Comparison of ENCODE assay signal across 16 cellular contexts in the genomic region with DNA sequence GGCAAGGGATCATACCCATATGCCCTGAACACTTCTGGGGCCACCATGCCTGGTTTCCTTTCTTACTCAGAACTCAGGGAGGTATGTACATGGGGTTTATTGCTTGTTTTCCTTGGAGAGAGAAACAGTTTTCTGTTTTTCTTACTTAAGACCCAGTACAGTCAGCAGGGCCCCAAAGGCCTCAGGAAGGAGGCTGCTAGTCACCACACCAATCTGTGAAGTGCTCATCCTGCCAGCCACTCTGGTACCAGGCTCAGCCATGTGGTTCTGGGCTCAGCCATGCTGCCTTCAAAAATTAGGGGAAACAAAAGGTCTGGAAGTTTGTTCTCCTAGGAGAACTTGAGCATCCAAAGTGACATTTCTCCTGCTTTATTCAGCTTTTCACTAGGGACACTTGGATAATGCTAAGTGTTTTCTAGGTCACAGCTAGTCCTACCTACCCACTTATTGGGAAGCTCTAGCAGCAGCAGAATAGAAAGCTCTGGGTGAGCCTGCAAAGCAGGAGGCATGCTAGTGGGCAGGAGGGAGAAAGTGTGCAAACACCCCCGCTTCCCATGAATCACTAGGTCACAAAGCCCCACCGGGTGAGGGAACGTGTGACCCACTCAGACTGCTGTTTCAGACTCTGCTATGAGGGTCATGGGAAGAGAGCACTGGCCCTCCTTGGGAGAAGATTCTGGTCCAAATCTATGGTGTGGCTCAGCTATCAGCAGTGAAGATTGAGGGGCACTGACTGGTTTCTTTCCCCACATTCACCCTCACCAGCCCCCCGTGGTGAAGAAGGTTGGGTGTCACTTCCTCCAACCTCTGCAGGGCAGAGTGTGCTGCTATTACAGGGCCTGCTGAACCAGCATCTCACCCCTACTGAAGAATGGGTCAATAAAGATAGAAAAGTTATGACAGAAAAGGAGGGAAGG. TPM values are rescaled to one million over a fixed set of nuclear protein-coding genes. Genes with fewer than 3 reads are reported as not detected.
DNase-seq lines count a peak whose midpoint lies in the region; ATAC-seq, FAIRE-seq and TF ChIP-seq lines count a peak whose summit lies in the region.
"Had no signal": no experiment of that assay in that cellular context is flagged by ENCODE, and none has a peak within 500 bp of the region (broad histone marks: within the 10 kb centered on the region; RNA-seq: fewer than 3 reads in every experiment).

No MANE protein-coding gene starts in this region.

- H3K9ac ChIP-seq in adipocyte (ENCODE audit: low read length): peak overlapping the region; percentile 11

- ATAC-seq in activated naive CD4-positive, alpha-beta T cell treated with anti-CD3 and anti-CD28 coated beads, Interleukin-2, amount 50 U/mL, for 72 hours: peak; percentile 22 to 37
- ATAC-seq in GM21515 (IDR thresholded peaks at IDR 0.05; ENCODE audit: unreplicated experiment): no peak
- ATAC-seq: foreskin keratinocyte, Panc1 had no signal

- H3K4me3 ChIP-seq in adipocyte (ENCODE audit: low read length) (no peak overlapping the region), A673 (ENCODE audit: low read depth, low read length, poor library complexity, severe bottlenecking) (no peak overlapping the region)
- H3K4me3 ChIP-seq: uterus had no signal

- H3K36me3 ChIP-seq in adipocyte (ENCODE audit: control insufficient read depth, insufficient read depth, low read length, severe bottlenecking) (peaks cover 24% of the 10 kb centered on the region), A673 (ENCODE audit: insufficient read depth, low read length, poor library complexity, severe bottlenecking) (peaks cover 17% of the 10 kb centered on the region)
- H3K36me3 ChIP-seq: uterus had no signal

- CTCF ChIA-PET in activated naive CD4-positive, alpha-beta T cell treated with anti-CD3 and anti-CD28 coated beads, Interleukin-2, amount 10 ng/mL, durations not matched to agents 7 days and 5 days (lab: Charles Lee): interaction anchor here (0.7 to 2.5 kb wide), 5 partner anchors 9 to 225 kb away, joined by 3 to 9 read pairs (median 6); no protein-coding TSS in a partner anchor
- CTCF ChIA-PET in A673 (lab: Charles Lee): no interaction called here

- no peaks in the 10 kb centered on the region for H3K9me3 ChIP-seq in adipocyte (ENCODE audit: control insufficient read depth, low read length)
- no peaks in the 10 kb centered on the region for H3K9me3 ChIP-seq in A673 (ENCODE audit: low read depth, low read length, poor library complexity, severe bottlenecking)
- H3K9me3 ChIP-seq: uterus had no signal

- no peak overlapping the region for H3K27ac ChIP-seq in A673 (ENCODE audit: low read depth, low read length, poor library complexity, severe bottlenecking)
- H3K27ac ChIP-seq: foreskin keratinocyte, uterus had no signal

- H3K4me1 Mint-ChIP-seq in activated naive CD4-positive, alpha-beta T cell treated with anti-CD3 and anti-CD28 coated beads, Interleukin-2, amount 10 ng/mL, durations not matched to agents 7 days and 5 days: peaks cover 49% of the 10 kb centered on the region

- no TSS peak for BruUV-seq in A673 (replicated peaks; lab: Mats Ljungman, UMichigan)

- no peak overlapping the region for H3K4me3 Mint-ChIP-seq in activated naive CD4-positive, alpha-beta T cell treated with anti-CD3 and anti-CD28 coated beads, Interleukin-2, amount 10 ng/mL, durations not matched to agents 7 days and 5 days
- H3K4me3 Mint-ChIP-seq: nephron had no signal

- no peaks in the 10 kb centered on the region for H3K27me3 Mint-ChIP-seq in activated naive CD4-positive, alpha-beta T cell treated with anti-CD3 and anti-CD28 coated beads, Interleukin-2, amount 10 ng/mL, durations not matched to agents 7 days and 5 days

- peaks cover 12 to 27% of the 10 kb centered on the region in 2 donors for H3K36me3 Mint-ChIP-seq in activated naive CD4-positive, alpha-beta T cell treated with anti-CD3 and anti-CD28 coated beads, Interleukin-2, amount 50 U/mL, for 72 hours
- H3K36me3 Mint-ChIP-seq in activated naive CD4-positive, alpha-beta T cell treated with anti-CD3 and anti-CD28 coated beads, Interleukin-2, amount 10 ng/mL, durations not matched to agents 7 days and 5 days: peaks cover 62% of the 10 kb centered on the region

- DNase-seq in activated naive CD4-positive, alpha-beta T cell treated with anti-CD3 and anti-CD28 coated beads, Interleukin-2, amount 50 U/mL, for 72 hours (ENCODE audit: low spot score in 2 of 2): no peak
- no peak for DNase-seq in activated naive CD4-positive, alpha-beta T cell treated with anti-CD3 and anti-CD28 coated beads, Interleukin-2, amount 10 ng/mL, durations not matched to agents 7 days and 5 days
- DNase-seq in adipocyte (ENCODE audit: low read depth) (peak; percentile 69), hepatic stellate cell (ENCODE audit: low spot score) (peak; percentile 50), urothelium cell line (ENCODE audit: low spot score) (no peak), MV-4-11 (lab: John Stamatoyannopoulos, UW) (no peak), A673 (ENCODE audit: low spot score) (no peak)
- DNase-seq: AML-193; central memory CD4-positive, alpha-beta T cell; foreskin keratinocyte; stimulated activated CD4-positive, alpha-beta T cell treated with anti-CD3 and anti-CD28 coated beads, Interleukin-12 subunit alpha, Interleukin-12 subunit beta, amount 100 ng/mL, for 4 hours; uterus had no signal

- intact Hi-C loops in A673 (cut with micrococcal nuclease; ENCODE audit: unreplicated experiment): no loop called here

- no peak for TF ChIP-seq CTCF in A673 (conservative IDR thresholded peaks at IDR 0.05; ENCODE audit: low read depth, low read length)

- POLR2A ChIA-PET in A673 (lab: Charles Lee; ENCODE audit: low non-redundant PET): no interaction called here

- H3K9me3 Mint-ChIP-seq in activated naive CD4-positive, alpha-beta T cell treated with anti-CD3 and anti-CD28 coated beads, Interleukin-2, amount 50 U/mL, for 72 hours: no peaks in the 10 kb centered on the region
- no peaks in the 10 kb centered on the region for H3K9me3 Mint-ChIP-seq in activated naive CD4-positive, alpha-beta T cell treated with anti-CD3 and anti-CD28 coated beads, Interleukin-2, amount 10 ng/mL, durations not matched to agents 7 days and 5 days
- H3K9me3 Mint-ChIP-seq: nephron had no signal

- H3K4me1 ChIP-seq in adipocyte (ENCODE audit: control insufficient read depth, insufficient read depth, low read length) (peaks cover 43% of the 10 kb centered on the region), A673 (ENCODE audit: insufficient read depth, low read length, poor library complexity, severe bottlenecking) (peaks cover 4% of the 10 kb centered on the region)
- H3K4me1 ChIP-seq: uterus had no signal

- peak; percentile 17 for FAIRE-seq in urothelium cell line (lab: Jason Lieb, UNC)
- FAIRE-seq: keratinocyte had no signal

- H3K27me3 ChIP-seq in adipocyte (replicated peaks; ENCODE audit: control insufficient read depth, insufficient read depth, low read length): no peaks in the 10 kb centered on the region
- no peaks in the 10 kb centered on the region for H3K27me3 ChIP-seq in A673 (replicated peaks; ENCODE audit: insufficient read depth, low read depth, low read length, poor library complexity)
- H3K27me3 ChIP-seq: foreskin keratinocyte, uterus had no signal

- H3K27ac Mint-ChIP-seq in activated naive CD4-positive, alpha-beta T cell treated with anti-CD3 and anti-CD28 coated beads, Interleukin-2, amount 50 U/mL, for 72 hours: peak overlapping the region; percentile 32 to 67
- H3K27ac Mint-ChIP-seq in activated naive CD4-positive, alpha-beta T cell treated with anti-CD3 and anti-CD28 coated beads, Interleukin-2, amount 10 ng/mL, durations not matched to agents 7 days and 5 days: no peak overlapping the region
- H3K27ac Mint-ChIP-seq: nephron had no signal

RNA-seq across cellular contexts. Expression of gene NUDCD3, which starts 23.9 kb away (rescaled TPM):
- 100 to 1,000 TPM in 1 of 2 donors, 10 to 100 TPM in 1; 87.9 to 112 TPM for total RNA-seq in activated naive CD4-positive, alpha-beta T cell treated with anti-CD3 and anti-CD28 coated beads, Interleukin-2, amount 50 U/mL, for 72 hours
- 119 and 123 TPM in 2 replicates for total RNA-seq in A673 (2021)

Comparison
In these comparisons a context has a peak if more than half of its experiments do, and no peak if none do; other contexts are left out.
1. DNase-seq: peak in adipocyte (single experiment) and hepatic stellate cell (single experiment); none in activated naive CD4-positive, alpha-beta T cell treated with anti-CD3 and anti-CD28 coated beads, Interleukin-2, amount 50 U/mL, for 72 hours (0 of 2), activated naive CD4-positive, alpha-beta T cell treated with anti-CD3 and anti-CD28 coated beads, Interleukin-2, amount 10 ng/mL, durations not matched to agents 7 days and 5 days (single experiment), urothelium cell line (single experiment), MV-4-11 (single experiment) and A673 (single experiment).